ENCODE assay signal across 19 cellular contexts in the genomic region with DNA sequence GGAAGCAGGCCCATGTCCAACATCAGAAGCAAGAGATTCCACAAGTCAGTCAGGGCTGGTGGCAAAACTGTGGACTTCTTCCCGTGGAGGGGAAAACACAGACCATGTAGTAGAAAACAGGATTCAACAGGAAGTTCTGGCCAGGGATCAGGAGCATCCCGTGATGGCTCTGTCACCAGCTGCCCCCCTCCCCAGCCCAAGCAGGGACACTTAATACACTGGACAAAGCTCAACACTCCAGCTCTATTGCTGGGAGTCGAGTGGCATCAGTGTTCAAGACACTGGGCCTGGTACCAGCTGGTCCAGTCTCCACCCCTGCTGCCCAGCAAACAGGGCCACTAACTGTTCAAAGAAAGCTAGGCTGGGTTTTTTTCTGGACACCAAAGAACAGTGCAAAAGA. TPM values are rescaled to one million over a fixed set of nuclear protein-coding genes. Genes with fewer than 3 reads are reported as not detected.
DNase-seq lines count a peak whose midpoint lies in the region; ATAC-seq and TF ChIP-seq lines count a peak whose summit lies in the region.
"Had no signal": no experiment of that assay in that cellular context is flagged by ENCODE, and none has a peak within 500 bp of the region (broad histone marks: within the 10 kb centered on the region; RNA-seq: fewer than 3 reads in every experiment).

No MANE protein-coding gene starts in this region.

- TF ChIP-seq CTCF in liver (IDR thresholded peaks at IDR 0.05; ENCODE audit: low read depth, low read length, missing input control): no peak

- H3K4me1 ChIP-seq in BLaER1 treated with 17β-estradiol and CSF1 and Interleukin-3, amounts not matched to agents 10 nM and 100 nM: peaks cover 34 to 61% (median 42%) of the 10 kb centered on the region in 10 experiments
- H3K4me1 ChIP-seq in liver (ENCODE audit: control insufficient read depth in 4 of 4, insufficient read depth in 4 of 4, low read length in 3 of 4): peaks cover 23 to 89% (median 82%) of the 10 kb centered on the region in 4 donors
- H3K4me1 ChIP-seq: parathyroid adenoma had no signal

- no peak overlapping the region for H3K4me3 ChIP-seq in BLaER1 treated with 17β-estradiol and CSF1 and Interleukin-3, amounts not matched to agents 10 nM and 100 nM
- H3K4me3 ChIP-seq in liver (ENCODE audit: low read depth in 1 of 3, low read length in 3 of 3): no peak overlapping the region

- TF ChIP-seq RAD21 in liver (IDR thresholded peaks at IDR 0.05): no peak

- no peaks in the 10 kb centered on the region for H3K36me3 ChIP-seq in BLaER1 treated with 17β-estradiol and CSF1 and Interleukin-3, amounts not matched to agents 10 nM and 100 nM
- no peaks in the 10 kb centered on the region for H3K36me3 ChIP-seq in liver (ENCODE audit: control insufficient read depth in 4 of 4, insufficient read depth in 3 of 4, low read depth in 1 of 4, low read length in 3 of 4)

- peak; percentile 92 for DNase-seq in putamen (ENCODE audit: low spot score)
- no peak for DNase-seq in NCI-H1105 (lab: John Stamatoyannopoulos, UW)
- DNase-seq in GF-D8 (lab: John Stamatoyannopoulos, UW): no peak
- DNase-seq: activated CD8-positive, alpha-beta T cell treated with anti-CD3 and anti-CD28 coated beads for 36 hours; activated naive CD8-positive, alpha-beta T cell treated with anti-CD3 and anti-CD28 coated beads, Interleukin-2, amount 10 ng/mL, durations not matched to agents 7 days and 5 days; CD8-positive, alpha-beta T cell; effector memory CD8-positive, alpha-beta T cell; left cardiac atrium; NCI-H1436 treated with DMSO at 0.1 percent for 48 hours; NCI-H345; NK-92 treated with Interleukin-12 subunit alpha and Interleukin-12 subunit beta, amount 100 ng/mL, for 24 hours; stimulated activated naive B cell treated with anti-CD40 and anti-IgM and Interleukin-4, amounts not matched to agents 10 μg/mL and 1 μg/mL and 100 μg/mL, for 72 hours had no signal

- 19% methylated on average over 3 of the region's 3 CpGs for WGBS in liver

- ATAC-seq in GM21360 (IDR thresholded peaks at IDR 0.05; ENCODE audit: unreplicated experiment): no peak
- ATAC-seq in HG03571 (IDR thresholded peaks at IDR 0.05; ENCODE audit: unreplicated experiment): no peak
- ATAC-seq: activated CD8-positive, alpha-beta T cell treated with anti-CD3 and anti-CD28 coated beads for 36 hours; CD8-positive, alpha-beta T cell; effector memory CD8-positive, alpha-beta T cell; HCT116; left cardiac atrium; stimulated activated naive B cell treated with anti-CD40 and anti-IgM and Interleukin-4, amounts not matched to agents 10 μg/mL and 1 μg/mL and 100 μg/mL, for 72 hours had no signal

- H3K9me3 ChIP-seq in BLaER1 treated with 17β-estradiol and CSF1 and Interleukin-3, amounts not matched to agents 10 nM and 100 nM (replicated peaks in 1 of 11): no peaks in the 10 kb centered on the region
- H3K9me3 ChIP-seq in liver (ENCODE audit: control insufficient read depth in 4 of 4, low read length in 3 of 4): no peaks in the 10 kb centered on the region

- peak overlapping the region in 9 of 11 experiments; percentile 13 to 99 (median 96); a peak in 14 of 22 replicates for H3K4me2 ChIP-seq in BLaER1 treated with 17β-estradiol and CSF1 and Interleukin-3, amounts not matched to agents 10 nM and 100 nM

- peaks cover 0 to 20% (median 0%) of the 10 kb centered on the region in 11 experiments; a peak in 5 of 22 replicates for H4K20me1 ChIP-seq in BLaER1 treated with 17β-estradiol and CSF1 and Interleukin-3, amounts not matched to agents 10 nM and 100 nM

- H3K9ac ChIP-seq in BLaER1 treated with 17β-estradiol and CSF1 and Interleukin-3, amounts not matched to agents 10 nM and 100 nM: no peak overlapping the region
- H3K9ac ChIP-seq in liver (ENCODE audit: low read depth in 1 of 2, low read length in 2 of 2): no peak overlapping the region
- H3K9ac ChIP-seq: parathyroid adenoma had no signal

- no peak overlapping the region for H3K27ac ChIP-seq in BLaER1 treated with 17β-estradiol and CSF1 and Interleukin-3, amounts not matched to agents 10 nM and 100 nM
- H3K27ac ChIP-seq in cingulate gyrus (ENCODE audit: low read depth, low read length) (peak overlapping the region; percentile 99), liver (ENCODE audit: low read depth in 1 of 2, low read length in 2 of 2) (peak overlapping the region; percentile 57 to 77)
- H3K27ac ChIP-seq: parathyroid adenoma had no signal

- peaks cover 0 to 5% (median 0%) of the 10 kb centered on the region in 11 experiments; a peak in 3 of 22 replicates for H3K27me3 ChIP-seq in BLaER1 treated with 17β-estradiol and CSF1 and Interleukin-3, amounts not matched to agents 10 nM and 100 nM
- H3K27me3 ChIP-seq in liver (ENCODE audit: control insufficient read depth in 4 of 4, insufficient read depth in 4 of 4, low read length in 3 of 4): no peaks in the 10 kb centered on the region

TF ChIP-seq in liver, 16 proteins besides CTCF, POLR2A, EP300 and RAD21:
- TF ChIP-seq EGR1 (IDR thresholded peaks at IDR 0.05; ENCODE audit: low read depth in 2 of 2) (no peak), RXRA (IDR thresholded peaks at IDR 0.05) (no peak), NR2F2 (IDR thresholded peaks at IDR 0.05) (no peak), FOXA2 (IDR thresholded peaks at IDR 0.05) (no peak), YY1 (IDR thresholded peaks at IDR 0.05) (no peak), HNF4G (IDR thresholded peaks at IDR 0.05) (no peak), TAF1 (conservative IDR thresholded peaks at IDR 0.05) (no peak), JUND (IDR thresholded peaks at IDR 0.05) (no peak), SP1 (IDR thresholded peaks at IDR 0.05) (no peak)
- TF ChIP-seq, protein P1, sequence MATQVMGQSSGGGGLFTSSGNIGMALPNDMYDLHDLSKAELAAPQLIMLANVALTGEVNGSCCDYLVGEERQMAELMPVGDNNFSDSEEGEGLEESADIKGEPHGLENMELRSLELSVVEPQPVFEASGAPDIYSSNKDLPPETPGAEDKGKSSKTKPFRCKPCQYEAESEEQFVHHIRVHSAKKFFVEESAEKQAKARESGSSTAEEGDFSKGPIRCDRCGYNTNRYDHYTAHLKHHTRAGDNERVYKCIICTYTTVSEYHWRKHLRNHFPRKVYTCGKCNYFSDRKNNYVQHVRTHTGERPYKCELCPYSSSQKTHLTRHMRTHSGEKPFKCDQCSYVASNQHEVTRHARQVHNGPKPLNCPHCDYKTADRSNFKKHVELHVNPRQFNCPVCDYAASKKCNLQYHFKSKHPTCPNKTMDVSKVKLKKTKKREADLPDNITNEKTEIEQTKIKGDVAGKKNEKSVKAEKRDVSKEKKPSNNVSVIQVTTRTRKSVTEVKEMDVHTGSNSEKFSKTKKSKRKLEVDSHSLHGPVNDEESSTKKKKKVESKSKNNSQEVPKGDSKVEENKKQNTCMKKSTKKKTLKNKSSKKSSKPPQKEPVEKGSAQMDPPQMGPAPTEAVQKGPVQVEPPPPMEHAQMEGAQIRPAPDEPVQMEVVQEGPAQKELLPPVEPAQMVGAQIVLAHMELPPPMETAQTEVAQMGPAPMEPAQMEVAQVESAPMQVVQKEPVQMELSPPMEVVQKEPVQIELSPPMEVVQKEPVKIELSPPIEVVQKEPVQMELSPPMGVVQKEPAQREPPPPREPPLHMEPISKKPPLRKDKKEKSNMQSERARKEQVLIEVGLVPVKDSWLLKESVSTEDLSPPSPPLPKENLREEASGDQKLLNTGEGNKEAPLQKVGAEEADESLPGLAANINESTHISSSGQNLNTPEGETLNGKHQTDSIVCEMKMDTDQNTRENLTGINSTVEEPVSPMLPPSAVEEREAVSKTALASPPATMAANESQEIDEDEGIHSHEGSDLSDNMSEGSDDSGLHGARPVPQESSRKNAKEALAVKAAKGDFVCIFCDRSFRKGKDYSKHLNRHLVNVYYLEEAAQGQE (IDR thresholded peaks at IDR 0.05): no peak
- TF ChIP-seq, protein P2, sequence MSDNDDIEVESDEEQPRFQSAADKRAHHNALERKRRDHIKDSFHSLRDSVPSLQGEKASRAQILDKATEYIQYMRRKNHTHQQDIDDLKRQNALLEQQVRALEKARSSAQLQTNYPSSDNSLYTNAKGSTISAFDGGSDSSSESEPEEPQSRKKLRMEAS (IDR thresholded peaks at IDR 0.05): no peak
- TF ChIP-seq, protein P3, sequence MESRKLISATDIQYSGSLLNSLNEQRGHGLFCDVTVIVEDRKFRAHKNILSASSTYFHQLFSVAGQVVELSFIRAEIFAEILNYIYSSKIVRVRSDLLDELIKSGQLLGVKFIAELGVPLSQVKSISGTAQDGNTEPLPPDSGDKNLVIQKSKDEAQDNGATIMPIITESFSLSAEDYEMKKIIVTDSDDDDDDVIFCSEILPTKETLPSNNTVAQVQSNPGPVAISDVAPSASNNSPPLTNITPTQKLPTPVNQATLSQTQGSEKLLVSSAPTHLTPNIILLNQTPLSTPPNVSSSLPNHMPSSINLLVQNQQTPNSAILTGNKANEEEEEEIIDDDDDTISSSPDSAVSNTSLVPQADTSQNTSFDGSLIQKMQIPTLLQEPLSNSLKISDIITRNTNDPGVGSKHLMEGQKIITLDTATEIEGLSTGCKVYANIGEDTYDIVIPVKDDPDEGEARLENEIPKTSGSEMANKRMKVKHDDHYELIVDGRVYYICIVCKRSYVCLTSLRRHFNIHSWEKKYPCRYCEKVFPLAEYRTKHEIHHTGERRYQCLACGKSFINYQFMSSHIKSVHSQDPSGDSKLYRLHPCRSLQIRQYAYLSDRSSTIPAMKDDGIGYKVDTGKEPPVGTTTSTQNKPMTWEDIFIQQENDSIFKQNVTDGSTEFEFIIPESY (IDR thresholded peaks at IDR 0.05): no peak

RNA-seq across cellular contexts. Expression of a gene that starts 3.7 kb away (rescaled TPM):
- total RNA-seq in liver: 1 to 10 TPM; 5.9 to 9.9 TPM
- 1 to 10 TPM; 5.3 to 5.6 TPM for polyA plus RNA-seq in liver

RNA-seq across cellular contexts. Expression of a gene that starts 44.8 kb away (rescaled TPM):
- total RNA-seq in liver: 10 to 100 TPM in 1 of 2 donors, 1 to 10 TPM in 1; 9.2 to 20.2 TPM
- 1 to 10 TPM; 3.5 to 4.7 TPM for polyA plus RNA-seq in liver

Comparison
In these comparisons a context has a peak if more than half of its experiments do, and no peak if none do; other contexts are left out.
1. H3K27ac ChIP-seq: peak in cingulate gyrus (single experiment) and liver (2 of 2); none in BLaER1 treated with 17β-estradiol and CSF1 and Interleukin-3, amounts not matched to agents 10 nM and 100 nM (0 of 11).